In genomic region chr18:23872701-23873550, GRCh38 we compare ENCODE assay signal across 10 cellular contexts.
DNase-seq lines count a peak whose midpoint lies in the region; ATAC-seq, FAIRE-seq and TF ChIP-seq lines count a peak whose summit lies in the region.
"Had no signal": no experiment of that assay in that cellular context is flagged by ENCODE, and none has a peak within 500 bp of the region (broad histone marks: within the 10 kb centered on the region; RNA-seq: fewer than 3 reads in every experiment).

No MANE protein-coding gene starts in this region.

- FAIRE-seq in bronchial epithelial cell (lab: Jason Lieb, UNC): peak; percentile 98
- FAIRE-seq: endothelial cell of umbilical vein had no signal

- peaks cover 45% of the 10 kb centered on the region for H3K4me1 Mint-ChIP-seq in CD4-positive, alpha-beta T cell (ENCODE audit: low read depth)

- H3K27ac Mint-ChIP-seq in CD4-positive, alpha-beta T cell: peak overlapping the region; percentile 93

- peaks cover 29% of the 10 kb centered on the region for H3K79me2 ChIP-seq in PC-9 (ENCODE audit: low read depth)

- no peak overlapping the region for H2AK5ac ChIP-seq in neuronal stem cell (ENCODE audit: low read depth, low read length)

- no peaks in the 10 kb centered on the region for H4K20me1 ChIP-seq in PC-9 (ENCODE audit: insufficient read depth)

- ATAC-seq in CD4-positive, alpha-beta T cell (ENCODE audit: poor library complexity): peak; percentile 62
- ATAC-seq in GM21786 (IDR thresholded peaks at IDR 0.05; ENCODE audit: unreplicated experiment): no peak

- H3K27ac ChIP-seq in CD4-positive, alpha-beta T cell (ENCODE audit: low read depth, low read length): no peak overlapping the region
- H3K27ac ChIP-seq in PC-9: peak overlapping the region; percentile 90
- H3K27ac ChIP-seq in neuronal stem cell (replicated peaks; ENCODE audit: low read length): no peak overlapping the region

- no peak overlapping the region for H2BK12ac ChIP-seq in neuronal stem cell (ENCODE audit: low read length)

- H3K9me3 ChIP-seq in CD4-positive, alpha-beta T cell (ENCODE audit: control insufficient read depth, low read length): no peaks in the 10 kb centered on the region
- H3K9me3 ChIP-seq in PC-9 (ENCODE audit: insufficient read depth, low read depth): no peaks in the 10 kb centered on the region
- H3K9me3 ChIP-seq in neuronal stem cell (replicated peaks in 1 of 2; ENCODE audit: control insufficient read depth in 2 of 2, insufficient read depth in 1 of 2, low read depth in 1 of 2, low read length in 2 of 2): no peaks in the 10 kb centered on the region

- CTCF ChIA-PET in CD4-positive, alpha-beta T cell (lab: Charles Lee): interaction anchor here (1.2 to 2.1 kb wide), 2 partner anchors 46 kb away, joined by 3 to 6 read pairs; no protein-coding TSS in a partner anchor
- CTCF ChIA-PET in PC-9 (lab: Charles Lee): no interaction called here

- no peak overlapping the region for H3K18ac ChIP-seq in neuronal stem cell (ENCODE audit: low read length)

- intact Hi-C loops in CD4-positive, alpha-beta T cell (cut with DNase I, micrococcal nuclease): loop anchor here (5.0 kb wide), 3 partner anchors 41 to 244 kb away; partner anchors contain the start of gene TTC39C (in 1 of the 2)
- intact Hi-C loops in PC-9 (cut with micrococcal nuclease; ENCODE audit: unreplicated experiment): loop anchor here (1.0 to 10.0 kb wide), 3 partner anchors 28 to 158 kb away; no protein-coding TSS in a partner anchor

- H3K4me2 ChIP-seq in PC-9 (peak overlapping the region; percentile 93), neuronal stem cell (ENCODE audit: insufficient read depth, low read length, poor library complexity, severe bottlenecking) (no peak overlapping the region)

- no peaks in the 10 kb centered on the region for H3K9me3 Mint-ChIP-seq in CD4-positive, alpha-beta T cell

- H3K4ac ChIP-seq in neuronal stem cell (ENCODE audit: low read length): no peak overlapping the region

- H2AFZ ChIP-seq in PC-9: peak overlapping the region; percentile 75
- no peak overlapping the region for H2AFZ ChIP-seq in neuronal stem cell (ENCODE audit: low read length)

- H4K91ac ChIP-seq in neuronal stem cell (ENCODE audit: low read depth, low read length, poor library complexity): no peak overlapping the region

- peak overlapping the region; percentile 51 for H2BK120ac ChIP-seq in neuronal stem cell (ENCODE audit: low read depth, low read length)

- no peaks in the 10 kb centered on the region for H3K27me3 ChIP-seq in CD4-positive, alpha-beta T cell (ENCODE audit: control insufficient read depth, insufficient read depth, low read length)
- no peaks in the 10 kb centered on the region for H3K27me3 ChIP-seq in PC-9 (ENCODE audit: insufficient read depth, low read depth)
- H3K27me3 ChIP-seq in bronchial epithelial cell (ENCODE audit: control insufficient read depth, insufficient read depth, low read length): no peaks in the 10 kb centered on the region
- H3K27me3 ChIP-seq in neuronal stem cell (ENCODE audit: control insufficient read depth in 3 of 3, insufficient read depth in 3 of 3, low read depth in 1 of 3, low read length in 3 of 3): peaks cover 0 to 9% (median 2%) of the 10 kb centered on the region in 3 experiments

- peak; percentile 18 to 70 (median 48) for DNase-seq in CD4-positive, alpha-beta T cell
- DNase-seq in PC-9: peak; percentile 89 to 95
- DNase-seq in bronchial epithelial cell (ENCODE audit: low read depth): peak; percentile 98
- DNase-seq in neuronal stem cell (ENCODE audit: low spot score): no peak
- no peak for DNase-seq in hippocampal formation (lab: John Stamatoyannopoulos, UW)
- no peak for DNase-seq in SK-N-DZ (ENCODE audit: low spot score)
- no peak for DNase-seq in C1 segment of cervical spinal cord (lab: John Stamatoyannopoulos, UW)
- DNase-seq: NCI-H146 had no signal

- H2BK5ac ChIP-seq in neuronal stem cell (ENCODE audit: low read length): no peak overlapping the region

- TSS peak; percentile 75 for BruUV-seq in PC-9 (replicated peaks; lab: Mats Ljungman, UMichigan)

- no peaks in the 10 kb centered on the region for H3K27me3 Mint-ChIP-seq in CD4-positive, alpha-beta T cell

- H3K4me3 ChIP-seq in PC-9: peak overlapping the region; percentile 68
- peak overlapping the region; percentile 61 for H3K4me3 ChIP-seq in bronchial epithelial cell (ENCODE audit: low read depth, low read length)
- no peak overlapping the region for H3K4me3 ChIP-seq in neuronal stem cell (ENCODE audit: low read length in 2 of 2)

- H2BK15ac ChIP-seq in neuronal stem cell (ENCODE audit: low read length): no peak overlapping the region

- no peaks in the 10 kb centered on the region for H3K36me3 ChIP-seq in PC-9 (ENCODE audit: low read depth)
- peaks cover 4% of the 10 kb centered on the region for H3K36me3 ChIP-seq in bronchial epithelial cell (ENCODE audit: control insufficient read depth, insufficient read depth, low read length)
- H3K36me3 ChIP-seq in neuronal stem cell (replicated peaks in 1 of 2; ENCODE audit: control insufficient read depth in 2 of 2, insufficient read depth in 2 of 2, low read length in 2 of 2): no peaks in the 10 kb centered on the region

- H3K4me1 ChIP-seq in PC-9 (replicated peaks; ENCODE audit: insufficient read depth): peaks cover 47% of the 10 kb centered on the region
- no peaks in the 10 kb centered on the region for H3K4me1 ChIP-seq in neuronal stem cell (ENCODE audit: control insufficient read depth in 2 of 2, insufficient read depth in 1 of 2, low read depth in 1 of 2, low read length in 2 of 2)

- H3K79me1 ChIP-seq in neuronal stem cell (ENCODE audit: low read depth, low read length): no peaks in the 10 kb centered on the region

- H3K14ac ChIP-seq in neuronal stem cell (ENCODE audit: low read length): no peak overlapping the region

- no peak for TF ChIP-seq CTCF in CD4-positive, alpha-beta T cell (IDR thresholded peaks at IDR 0.05)
- TF ChIP-seq CTCF in PC-9 (conservative IDR thresholded peaks at IDR 0.05) (no peak), bronchial epithelial cell (IDR thresholded peaks at IDR 0.05; ENCODE audit: insufficient read depth, low read length, severe bottlenecking) (no peak)

- no peak overlapping the region for H3K9ac ChIP-seq in neuronal stem cell (ENCODE audit: low read depth, low read length, poor library complexity)

- POLR2A ChIA-PET in CD4-positive, alpha-beta T cell (lab: Charles Lee): no interaction called here
- POLR2A ChIA-PET in PC-9 (lab: Charles Lee; ENCODE audit: unreplicated experiment): interaction anchor here (0.7 to 1.2 kb wide), 3 partner anchors 15 to 69 kb away, joined by 3 to 8 read pairs (median 6); no protein-coding TSS in a partner anchor

- no peaks in the 10 kb centered on the region for H3K9me2 ChIP-seq in PC-9 (ENCODE audit: insufficient read depth)

- H4K8ac ChIP-seq in neuronal stem cell (ENCODE audit: low read depth, low read length): no peak overlapping the region

- no peaks in the 10 kb centered on the region for H3K36me3 Mint-ChIP-seq in CD4-positive, alpha-beta T cell (ENCODE audit: low read depth)

- peaks cover 31% of the 10 kb centered on the region; the same call in 1 of the 2 replicates for H3F3A ChIP-seq in PC-9 (ENCODE audit: insufficient read depth, low read depth)

- no CpG with 5 or more reads among the region's 25 CpGs for WGBS in neuronal stem cell (ENCODE audit: extremely low coverage in 2 of 2, insufficient read length in 2 of 2, insufficient replicate concordance in 1 of 2), 2 donors

- H3K4me3 Mint-ChIP-seq in CD4-positive, alpha-beta T cell: peak overlapping the region; percentile 68

- H3K23ac ChIP-seq in neuronal stem cell (ENCODE audit: low read depth, low read length, poor library complexity): peak overlapping the region; percentile 20

Comparison
In these comparisons a context has a peak if more than half of its experiments do, and no peak if none do; other contexts are left out.
1. DNase-seq: peak in CD4-positive, alpha-beta T cell (10 of 10), PC-9 (2 of 2) and bronchial epithelial cell (single experiment); none in neuronal stem cell (single experiment), hippocampal formation (0 of 2), SK-N-DZ (single experiment) and C1 segment of cervical spinal cord (0 of 14).
2. H3K4me3 ChIP-seq: peak in PC-9 (single experiment) and bronchial epithelial cell (single experiment); none in neuronal stem cell (0 of 2).